8 cellular contexts compared by ENCODE assay signal in the genomic region with DNA sequence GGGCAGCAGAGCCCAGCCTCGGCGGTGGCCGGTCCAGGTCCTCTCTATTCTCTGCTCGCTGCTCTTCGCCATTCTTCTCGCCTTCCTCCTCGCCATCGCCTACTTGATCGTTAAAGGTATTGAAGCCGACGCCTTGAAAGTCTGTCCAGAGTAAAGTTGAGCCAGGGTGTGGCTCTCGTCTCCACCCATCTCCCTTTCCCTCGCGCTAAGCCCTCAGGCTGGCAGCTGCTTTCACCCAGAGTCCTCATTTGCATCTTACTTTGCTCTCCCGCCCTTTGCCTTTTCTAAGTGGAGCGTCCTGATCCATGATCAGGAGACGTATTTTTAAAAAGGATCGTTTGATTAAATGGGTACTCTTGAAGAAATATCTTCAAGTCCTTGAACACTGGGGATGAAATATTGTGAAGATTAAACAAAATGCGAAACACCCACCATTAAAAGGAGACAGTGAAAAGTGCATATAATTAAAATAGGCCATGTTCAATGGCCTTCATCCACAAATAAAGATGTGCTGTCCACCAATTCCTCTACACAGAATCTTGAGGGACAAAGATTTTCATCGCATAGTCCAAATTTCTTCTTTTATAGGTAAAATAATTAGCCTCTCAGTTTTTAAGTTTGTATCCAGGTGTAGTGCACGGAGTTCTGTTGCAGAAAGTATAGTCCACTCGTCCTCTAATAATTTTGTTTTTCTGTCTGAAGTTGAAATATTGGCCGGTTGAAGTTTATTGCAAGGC. TPM values are rescaled to one million over a fixed set of nuclear protein-coding genes. Genes with fewer than 3 reads are reported as not detected.
A peak's percentile ranks its signal among the peaks of the same experiment; 100 is the strongest.
DNase-seq lines count a peak whose midpoint lies in the region; ATAC-seq lines count a peak whose summit lies in the region.

No MANE protein-coding gene starts in this region.

- peak overlapping the region; percentile 95 to 97 for H3K27ac Mint-ChIP-seq in activated naive CD4-positive, alpha-beta T cell treated with anti-CD3 and anti-CD28 coated beads, Interleukin-2, amount 50 U/mL, for 72 hours

- no peaks in the 10 kb centered on the region for H3K27me3 ChIP-seq in right cardiac atrium (ENCODE audit: control insufficient read depth, insufficient read depth)

- H3K36me3 Mint-ChIP-seq in activated naive CD4-positive, alpha-beta T cell treated with anti-CD3 and anti-CD28 coated beads, Interleukin-2, amount 50 U/mL, for 72 hours = peaks cover 41 to 42% of the 10 kb centered on the region in 2 donors

- peak; percentile 27 for ATAC-seq in GM19452 (IDR thresholded peaks at IDR 0.05; ENCODE audit: unreplicated experiment)
- peak; percentile 22 for ATAC-seq in HG03442 (IDR thresholded peaks at IDR 0.05; ENCODE audit: unreplicated experiment)
- ATAC-seq in activated naive CD4-positive, alpha-beta T cell treated with anti-CD3 and anti-CD28 coated beads, Interleukin-2, amount 50 U/mL, for 72 hours = no peak
- ATAC-seq in right cardiac atrium = peak in 1 of 2 donors; percentile 12

- no peaks in the 10 kb centered on the region for H3K9me3 Mint-ChIP-seq in activated naive CD4-positive, alpha-beta T cell treated with anti-CD3 and anti-CD28 coated beads, Interleukin-2, amount 50 U/mL, for 72 hours

- 4% methylated on average over 23 of the region's 23 CpGs for WGBS in right cardiac atrium

- intact Hi-C loops in right cardiac atrium (cut with DNase I) = no loop called here

- DNase-seq in DMS79 (lab: John Stamatoyannopoulos, UW) = peak; percentile 67
- DNase-seq in NCI-H510A treated with DMSO at 0.1 percent for 48 hours (lab: John Stamatoyannopoulos, UW) = peak; percentile 36
- DNase-seq in activated naive CD4-positive, alpha-beta T cell treated with anti-CD3 and anti-CD28 coated beads, Interleukin-2, amount 50 U/mL, for 72 hours (ENCODE audit: low spot score in 2 of 2) = no peak
- no peak for DNase-seq in right cardiac atrium
- DNase-seq in skeletal muscle cell (ENCODE audit: low read depth) = no peak
- DNase-seq in hippocampal formation (lab: John Stamatoyannopoulos, UW) = no peak

- H3K4me3 ChIP-seq in right cardiac atrium (ENCODE audit: low read length) (peak overlapping the region; percentile 49), skeletal muscle cell (ENCODE audit: low read depth, low read length) (peak overlapping the region; percentile 87)

- H3K4me1 ChIP-seq in right cardiac atrium (ENCODE audit: control insufficient read depth, insufficient read depth, low read length) = no peaks in the 10 kb centered on the region

- H3K27ac ChIP-seq in right cardiac atrium (ENCODE audit: low read length) = peak overlapping the region; percentile 91

- no peaks in the 10 kb centered on the region for H3K9me3 ChIP-seq in right cardiac atrium (ENCODE audit: control insufficient read depth, low read length)

RNA-seq across cellular contexts. Expression of a gene that starts 0.7 kb away (rescaled TPM):
- total RNA-seq in activated naive CD4-positive, alpha-beta T cell treated with anti-CD3 and anti-CD28 coated beads, Interleukin-2, amount 50 U/mL, for 72 hours = 10 to 100 TPM; 17.3 to 27.0 TPM
- total RNA-seq in right cardiac atrium = 10 to 100 TPM in 1 of 4 donors, 1 to 10 TPM in 3; 6.6 to 10.3 (median 8.6) TPM
- 6.4 TPM for polyA plus RNA-seq in right cardiac atrium

RNA-seq across cellular contexts. Expression of a gene that starts 1.8 kb away (rescaled TPM):
- 100 to 1,000 TPM; 133 to 157 TPM for total RNA-seq in activated naive CD4-positive, alpha-beta T cell treated with anti-CD3 and anti-CD28 coated beads, Interleukin-2, amount 50 U/mL, for 72 hours
- total RNA-seq in right cardiac atrium = 10 to 100 TPM; 34.3 to 51.7 (median 37.4) TPM
- polyA plus RNA-seq in right cardiac atrium = 11.5 TPM

Comparison
In these comparisons a context has a peak if more than half of its experiments do, and no peak if none do; other contexts are left out.
1. DNase-seq: peak in DMS79 (single experiment) and NCI-H510A treated with DMSO at 0.1 percent for 48 hours (single experiment); none in activated naive CD4-positive, alpha-beta T cell treated with anti-CD3 and anti-CD28 coated beads, Interleukin-2, amount 50 U/mL, for 72 hours (0 of 2), right cardiac atrium (0 of 3), skeletal muscle cell (single experiment) and hippocampal formation (0 of 2).
2. ATAC-seq: peak in GM19452 (single experiment) and HG03442 (single experiment); none in activated naive CD4-positive, alpha-beta T cell treated with anti-CD3 and anti-CD28 coated beads, Interleukin-2, amount 50 U/mL, for 72 hours (0 of 2).